8 cellular contexts compared by ENCODE assay signal in genomic region chr11:9688716-9689511, GRCh38. TPM values are rescaled to one million over a fixed set of nuclear protein-coding genes. Genes with fewer than 3 reads are reported as not detected.
DNase-seq lines count a peak whose midpoint lies in the region; ATAC-seq, FAIRE-seq and TF ChIP-seq lines count a peak whose summit lies in the region.

No MANE protein-coding gene starts in this region.

- intact Hi-C loops in ascending aorta (cut with DNase I): no loop called here

- FAIRE-seq in GM18507 (lab: Jason Lieb, UNC): peak; percentile 97
- FAIRE-seq in keratinocyte (lab: Jason Lieb, UNC): peak; percentile 91

- H3K9me1 ChIP-seq in keratinocyte (ENCODE audit: control insufficient read depth, extremely low read depth, insufficient read depth, low read length): peaks cover 2% of the 10 kb centered on the region

- H3K9me3 Mint-ChIP-seq in GM23338: no peaks in the 10 kb centered on the region

- H3K27ac ChIP-seq in GM23338 (ENCODE audit: low read depth): peak overlapping the region; percentile 43
- H3K27ac ChIP-seq in ascending aorta: peak overlapping the region; percentile 79 to 83
- H3K27ac ChIP-seq in keratinocyte (ENCODE audit: control insufficient read depth, insufficient read depth, low read length): peak overlapping the region; percentile 59
- peak overlapping the region; percentile 77 for H3K27ac ChIP-seq in subcutaneous abdominal adipose tissue (ENCODE audit: low read depth, low read length)

- H3K4me2 ChIP-seq in GM23338: peak overlapping the region; percentile 45
- H3K4me2 ChIP-seq in keratinocyte (ENCODE audit: control insufficient read depth, extremely low read depth, insufficient read depth, low read depth, low read length): peak overlapping the region; percentile 55

- DNase-seq in GM18507 (ENCODE audit: extremely low spot score, insufficient read length, low read depth): no peak
- DNase-seq in GM23338 (ENCODE audit: low spot score): no peak
- peak; percentile 86 to 93 for DNase-seq in Kasumi-1 (lab: John Stamatoyannopoulos, UW)
- DNase-seq in ascending aorta (ENCODE audit: low spot score in 2 of 2): no peak
- no peak for DNase-seq in keratinocyte (ENCODE audit: low read depth, low spot score)
- no peak for DNase-seq in NCI-H128 (lab: John Stamatoyannopoulos, UW; ENCODE audit: unreplicated experiment)
- no peak for DNase-seq in activated CD4-positive, alpha-beta T cell treated with anti-CD3 and anti-CD28 coated beads for 4 hours

- dilution Hi-C loops in keratinocyte (cut with MboI; ENCODE audit: extremely low pct_ligation_motif_present, low sequenced_read_pairs): no loop called here

- H3K79me2 ChIP-seq in GM23338 (replicated peaks; ENCODE audit: insufficient read depth): peaks cover 80% of the 10 kb centered on the region
- peaks cover 54% of the 10 kb centered on the region for H3K79me2 ChIP-seq in keratinocyte (ENCODE audit: control insufficient read depth, insufficient read depth, low read length)

- no peak overlapping the region for H2AFZ ChIP-seq in GM23338
- no peak overlapping the region for H2AFZ ChIP-seq in keratinocyte (ENCODE audit: control insufficient read depth, low read length)

- H3K36me3 ChIP-seq in GM23338 (ENCODE audit: insufficient read depth) (no peaks in the 10 kb centered on the region), ascending aorta (peaks cover under 1 to 6% of the 10 kb centered on the region in 2 donors), keratinocyte (ENCODE audit: control insufficient read depth in 2 of 2, extremely low read depth in 1 of 2, insufficient read depth in 2 of 2, low read length in 2 of 2) (peaks cover 1 to 2% of the 10 kb centered on the region in 2 experiments), subcutaneous abdominal adipose tissue (ENCODE audit: control insufficient read depth in 5 of 5, insufficient read depth in 5 of 5, low read length in 5 of 5) (peaks cover 0 to 7% (median 3%) of the 10 kb centered on the region in 5 donors)

- H4K20me1 ChIP-seq in GM23338 (replicated peaks; ENCODE audit: insufficient read depth): 0 out of 2 replicates have a peak, but pooled peaks cover 9% of the 10 kb centered on the region
- no peaks in the 10 kb centered on the region for H4K20me1 ChIP-seq in keratinocyte (ENCODE audit: control insufficient read depth, extremely low read depth, insufficient read depth, low read length)

- peaks cover 19% of the 10 kb centered on the region for H3K4me1 Mint-ChIP-seq in GM23338

- ATAC-seq in GM23338: peak; percentile 73

- no peaks in the 10 kb centered on the region; the same call in 1 of the 2 replicates for H3F3A ChIP-seq in GM23338 (replicated peaks; ENCODE audit: low read depth)

- no peak overlapping the region for H3K4me3 ChIP-seq in GM23338
- peak overlapping the region in 1 of 2 donors; percentile 23 for H3K4me3 ChIP-seq in ascending aorta
- peak overlapping the region in 1 of 3 experiments; percentile 3 for H3K4me3 ChIP-seq in keratinocyte (ENCODE audit: control insufficient read depth in 2 of 3, extremely low read depth in 1 of 3, insufficient read depth in 2 of 3, low read depth in 1 of 3, low read length in 3 of 3)
- peak overlapping the region in 2 of 5 donors; percentile 6 to 18 for H3K4me3 ChIP-seq in subcutaneous abdominal adipose tissue (ENCODE audit: low read depth in 1 of 5, low read length in 5 of 5)

- H3K36me3 Mint-ChIP-seq in GM23338 (ENCODE audit: low read depth): peaks cover 2% of the 10 kb centered on the region; the same call in 2 of the 3 replicates

- H3K4me1 ChIP-seq in GM23338 (ENCODE audit: insufficient read depth) (peaks cover 41% of the 10 kb centered on the region), ascending aorta (peaks cover 10 to 39% of the 10 kb centered on the region in 2 donors), keratinocyte (ENCODE audit: control insufficient read depth, extremely low read depth, insufficient read depth, low read length) (peaks cover 59% of the 10 kb centered on the region), subcutaneous abdominal adipose tissue (ENCODE audit: control insufficient read depth in 5 of 5, insufficient read depth in 5 of 5, low read length in 5 of 5) (peaks cover 3 to 48% (median 20%) of the 10 kb centered on the region in 5 donors)

- H3K27me3 ChIP-seq in GM23338 (ENCODE audit: insufficient read depth): no peaks in the 10 kb centered on the region
- no peaks in the 10 kb centered on the region for H3K27me3 ChIP-seq in ascending aorta
- no peaks in the 10 kb centered on the region for H3K27me3 ChIP-seq in keratinocyte (ENCODE audit: control insufficient read depth, extremely low read depth, insufficient read depth, low read length)
- H3K27me3 ChIP-seq in subcutaneous abdominal adipose tissue (ENCODE audit: control insufficient read depth in 5 of 5, insufficient read depth in 4 of 5, low read length in 5 of 5): no peaks in the 10 kb centered on the region

- H3K27me3 Mint-ChIP-seq in GM23338 (ENCODE audit: insufficient read depth, low read depth, poor library complexity): no peaks in the 10 kb centered on the region

- no peaks in the 10 kb centered on the region for H3K9me3 ChIP-seq in ascending aorta
- H3K9me3 ChIP-seq in keratinocyte (ENCODE audit: control insufficient read depth, low read depth, low read length): no peaks in the 10 kb centered on the region
- no peaks in the 10 kb centered on the region for H3K9me3 ChIP-seq in subcutaneous abdominal adipose tissue (ENCODE audit: control insufficient read depth in 5 of 5, low read length in 5 of 5)

- H3K27ac Mint-ChIP-seq in GM23338: no peak overlapping the region

- no peak overlapping the region for H3K4me3 Mint-ChIP-seq in GM23338

- H3K9me2 ChIP-seq in GM23338 (ENCODE audit: insufficient read depth): no peaks in the 10 kb centered on the region

- peak overlapping the region; percentile 48 for H3K9ac ChIP-seq in keratinocyte (ENCODE audit: control insufficient read depth, extremely low read depth, insufficient read depth, low read length)
- peak overlapping the region in 2 of 5 donors; percentile 12 to 54 for H3K9ac ChIP-seq in subcutaneous abdominal adipose tissue (ENCODE audit: low read length in 5 of 5)

- TF ChIP-seq CTCF in GM23338 (conservative IDR thresholded peaks at IDR 0.05; ENCODE audit: low read depth in 2 of 2) (no peak), ascending aorta (IDR thresholded peaks at IDR 0.05) (no peak), keratinocyte (optimal IDR thresholded peaks at IDR 0.05 in 1 of 3, IDR thresholded peaks at IDR 0.05 in 1 of 3, conservative IDR thresholded peaks at IDR 0.05 in 1 of 3; ENCODE audit: extremely low read depth in 1 of 3, insufficient read depth in 2 of 3, low read length in 3 of 3) (no peak)

TF ChIP-seq in GM23338, 12 proteins besides CTCF, POLR2A, EP300 and RAD21 (continues in another document):
- TF ChIP-seq JUNB (IDR thresholded peaks at IDR 0.05; ENCODE audit: unreplicated experiment) (no peak), STAT1 (IDR thresholded peaks at IDR 0.05; ENCODE audit: unreplicated experiment) (no peak)

RNA-seq across cellular contexts. Expression of gene SWAP70, which starts 25.0 kb away (rescaled TPM):
- 29.0 and 30.3 TPM in 2 replicates for total RNA-seq in GM23338 (2014; rRNA removed; shearing (Covaris generic))
- polyA plus RNA-seq in GM23338 (2016; fragmentation: Nextera tagmentation; extraction: Ambion mirVana): 28.2 and 33.3 TPM in 2 replicates
- total RNA-seq in ascending aorta: 40.1 TPM
- polyA plus RNA-seq in keratinocyte: 20.6 to 28.5 TPM (median 27.6 TPM) in 3 replicates
- 62.8 TPM for polyA plus RNA-seq in keratinocyte (2011; ENCODE audit: low read depth)
- polyA plus RNA-seq in keratinocyte (2011; cell fraction: cytosol; rRNA removed): 23.9 and 32.2 TPM in 2 replicates
- 29.5 and 36.9 TPM in 2 replicates for polyA plus RNA-seq in keratinocyte (2011; cell fraction: nucleus; rRNA removed)
- polyA plus RNA-seq in keratinocyte (2012; ENCODE audit: low replicate concordance): 22.5 and 28.6 TPM in 2 replicates
- polyA minus RNA-seq in keratinocyte: 9.8 to 28.4 TPM (median 17.2 TPM) in 3 replicates
- polyA minus RNA-seq in keratinocyte (2011; cell fraction: cytosol; rRNA and poly(A)+ RNA removed): 25.9 TPM
- polyA minus RNA-seq in keratinocyte (2011; cell fraction: nucleus; rRNA and poly(A)+ RNA removed): 12.7 and 28.9 TPM in 2 replicates

Comparison
In these comparisons a context has a peak if more than half of its experiments do, and no peak if none do; other contexts are left out.
1. DNase-seq: peak in Kasumi-1 (2 of 2); none in GM18507 (single experiment), GM23338 (single experiment), ascending aorta (0 of 2), keratinocyte (single experiment), NCI-H128 (single experiment) and activated CD4-positive, alpha-beta T cell treated with anti-CD3 and anti-CD28 coated beads for 4 hours (0 of 2).
2. Peak in every context shown above with its lines, with median percentiles within 50 percentile points of each other: H3K27ac ChIP-seq.